9 cellular contexts compared by ENCODE assay signal in the genomic region with DNA sequence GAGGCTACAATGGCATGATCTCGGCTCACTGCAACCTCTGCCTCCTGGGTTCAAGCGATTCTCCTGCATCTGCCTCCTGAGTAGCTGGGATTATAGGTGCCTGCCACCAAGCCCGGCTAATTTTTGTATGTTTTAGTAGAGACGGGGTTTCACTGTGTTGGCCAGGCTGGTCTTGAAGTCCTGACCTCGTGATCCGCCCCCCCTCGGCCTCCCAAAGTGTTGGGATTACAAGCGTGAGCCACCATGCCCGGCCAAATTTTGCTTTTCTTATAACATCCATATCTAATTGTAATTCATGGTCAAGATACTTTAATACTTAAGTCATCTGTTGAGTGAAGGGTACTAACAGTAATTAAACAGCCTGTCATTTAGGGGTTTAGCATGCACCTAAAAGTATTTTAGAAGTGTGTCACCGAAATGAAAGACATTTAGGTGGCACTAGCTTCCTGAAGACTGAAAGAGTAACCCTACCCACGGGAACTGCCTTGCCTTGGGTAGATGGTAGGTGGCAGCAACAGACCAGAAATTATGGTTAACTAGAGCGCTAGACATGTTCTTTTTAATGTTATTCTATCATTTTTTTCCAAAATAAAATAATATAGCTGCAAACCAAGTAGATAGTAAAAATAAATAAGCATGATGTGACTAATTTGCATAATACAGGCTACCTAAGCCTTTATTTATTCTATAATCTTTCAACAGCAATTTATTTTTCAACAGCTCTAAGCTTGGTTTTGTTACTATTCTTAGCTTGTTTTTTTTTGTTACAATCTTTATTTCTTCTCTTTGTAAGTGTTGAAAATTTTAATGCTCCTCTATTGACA. TPM values are rescaled to one million over a fixed set of nuclear protein-coding genes. Genes with fewer than 3 reads are reported as not detected.
DNase-seq lines count a peak whose midpoint lies in the region; ATAC-seq and TF ChIP-seq lines count a peak whose summit lies in the region.
"Had no signal": no experiment of that assay in that cellular context is flagged by ENCODE, and none has a peak within 500 bp of the region (broad histone marks: within the 10 kb centered on the region; RNA-seq: fewer than 3 reads in every experiment).

No MANE protein-coding gene starts in this region.

- peak overlapping the region; percentile 38; the same call in 1 of the 2 replicates for H3K4me3 ChIP-seq in MM.1S (ENCODE audit: low read length)
- no peak overlapping the region for H3K4me3 ChIP-seq in cardiac fibroblast (replicated peaks in 1 of 2; ENCODE audit: low read depth in 2 of 2, low read length in 2 of 2)
- no peak overlapping the region for H3K4me3 ChIP-seq in kidney epithelial cell (ENCODE audit: low read depth, low read length)
- H3K4me3 ChIP-seq: BLaER1 had no signal

- DNase-seq in DMS153 treated with DMSO at 0.1 percent for 48 hours (lab: John Stamatoyannopoulos, UW; ENCODE audit: unreplicated experiment): peak; percentile 36
- no peak for DNase-seq in DMS153 (lab: John Stamatoyannopoulos, UW)
- peak; percentile 65 for DNase-seq in MM.1S
- DNase-seq in T follicular helper cell (ENCODE audit: low read depth): peak; percentile 25
- DNase-seq in cardiac fibroblast (ENCODE audit: low read depth in 2 of 2): peak; percentile 70 to 76
- DNase-seq in kidney epithelial cell (ENCODE audit: low read depth): no peak

- peak; percentile 70 for TF ChIP-seq CTCF in MM.1S (IDR thresholded peaks at IDR 0.05; ENCODE audit: low read length)
- peak; percentile 78 for TF ChIP-seq CTCF in cardiac fibroblast (IDR thresholded peaks at IDR 0.05; ENCODE audit: low read depth, low read length)
- TF ChIP-seq CTCF in kidney epithelial cell (IDR thresholded peaks at IDR 0.05; ENCODE audit: insufficient read depth, low read length, poor library complexity, severe bottlenecking): peak; percentile 71

- H2AFZ ChIP-seq in MM.1S (ENCODE audit: low read length): peak overlapping the region; percentile 70

- peaks cover 25% of the 10 kb centered on the region for H3K4me1 ChIP-seq in MM.1S (ENCODE audit: low read length)

- peak overlapping the region; percentile 31 for H3K4me3 Mint-ChIP-seq in stimulated activated memory B cell treated with anti-CD40 and anti-IgM and Interleukin-4, amounts not matched to agents 10 μg/mL and 1 μg/mL and 100 μg/mL, for 72 hours

- peak overlapping the region; percentile 29; the same call in 1 of the 2 replicates for H3K9ac ChIP-seq in MM.1S (ENCODE audit: low read length)
- H3K9ac ChIP-seq: BLaER1 had no signal

- no peaks in the 10 kb centered on the region for H3K36me3 ChIP-seq in MM.1S (replicated peaks; ENCODE audit: insufficient read depth, low read length)
- no peaks in the 10 kb centered on the region for H3K36me3 ChIP-seq in kidney epithelial cell (ENCODE audit: control insufficient read depth, insufficient read depth, low read length)
- H3K36me3 ChIP-seq: BLaER1 had no signal

- H3K4me2 ChIP-seq in MM.1S (ENCODE audit: low read depth, low read length): peak overlapping the region; percentile 40
- H3K4me2 ChIP-seq: BLaER1 had no signal

- H3K79me2 ChIP-seq in MM.1S (ENCODE audit: low read length): no peaks in the 10 kb centered on the region

- H3F3A ChIP-seq in MM.1S (ENCODE audit: insufficient read depth, low read length): no peaks in the 10 kb centered on the region

- no peaks in the 10 kb centered on the region for H3K9me2 ChIP-seq in MM.1S (replicated peaks; ENCODE audit: insufficient read depth, low read length)

- H3K27me3 ChIP-seq in MM.1S (replicated peaks; ENCODE audit: insufficient read depth, low read length): no peaks in the 10 kb centered on the region
- no peaks in the 10 kb centered on the region for H3K27me3 ChIP-seq in kidney epithelial cell (ENCODE audit: control insufficient read depth, insufficient read depth, low read length)
- H3K27me3 ChIP-seq: BLaER1 had no signal

- no peaks in the 10 kb centered on the region for H3K36me3 Mint-ChIP-seq in stimulated activated memory B cell treated with anti-CD40 and anti-IgM and Interleukin-4, amounts not matched to agents 10 μg/mL and 1 μg/mL and 100 μg/mL, for 72 hours

- peaks cover 21% of the 10 kb centered on the region for H3K4me1 Mint-ChIP-seq in stimulated activated memory B cell treated with anti-CD40 and anti-IgM and Interleukin-4, amounts not matched to agents 10 μg/mL and 1 μg/mL and 100 μg/mL, for 72 hours

- peak overlapping the region; percentile 40 for H3K27ac Mint-ChIP-seq in stimulated activated memory B cell treated with anti-CD40 and anti-IgM and Interleukin-4, amounts not matched to agents 10 μg/mL and 1 μg/mL and 100 μg/mL, for 72 hours

- H4K20me1 ChIP-seq in MM.1S (ENCODE audit: insufficient read depth, low read length): no peaks in the 10 kb centered on the region
- H4K20me1 ChIP-seq: BLaER1 had no signal

- H3K27ac ChIP-seq in MM.1S (ENCODE audit: low read length): no peak overlapping the region
- H3K27ac ChIP-seq: BLaER1 had no signal

- no peaks in the 10 kb centered on the region for H3K27me3 Mint-ChIP-seq in stimulated activated memory B cell treated with anti-CD40 and anti-IgM and Interleukin-4, amounts not matched to agents 10 μg/mL and 1 μg/mL and 100 μg/mL, for 72 hours

- peak; percentile 61 for ATAC-seq in GM21526 (IDR thresholded peaks at IDR 0.05; ENCODE audit: low FRiP score, unreplicated experiment)
- peak; percentile 78 for ATAC-seq in stimulated activated memory B cell treated with anti-CD40 and anti-IgM and Interleukin-4, amounts not matched to agents 10 μg/mL and 1 μg/mL and 100 μg/mL, for 72 hours

- no peaks in the 10 kb centered on the region for H3K9me3 ChIP-seq in MM.1S (replicated peaks; ENCODE audit: insufficient read depth, low read length)
- H3K9me3 ChIP-seq: BLaER1 had no signal

- no peaks in the 10 kb centered on the region for H3K9me3 Mint-ChIP-seq in stimulated activated memory B cell treated with anti-CD40 and anti-IgM and Interleukin-4, amounts not matched to agents 10 μg/mL and 1 μg/mL and 100 μg/mL, for 72 hours

RNA-seq across cellular contexts. Expression of a gene that starts 8.6 kb away (rescaled TPM):
- total RNA-seq in kidney epithelial cell: 7.7 and 10.3 TPM in 2 replicates

Comparison
In these comparisons a context has a peak if more than half of its experiments do, and no peak if none do; other contexts are left out.
1. DNase-seq: peak in DMS153 treated with DMSO at 0.1 percent for 48 hours (single experiment), MM.1S (single experiment), T follicular helper cell (single experiment) and cardiac fibroblast (2 of 2); none in DMS153 (single experiment) and kidney epithelial cell (single experiment).
2. Peak in every context shown above with its lines, with median percentiles within 50 percentile points of each other: CTCF ChIP-seq.